Comparison of ENCODE assay signal across 8 cellular contexts in genomic region chr6:32413427-32414047, GRCh38. TPM values are rescaled to one million over a fixed set of nuclear protein-coding genes. Genes with fewer than 3 reads are reported as not detected.
DNase-seq lines count a peak whose midpoint lies in the region; ATAC-seq lines count a peak whose summit lies in the region.

No MANE protein-coding gene starts in this region.

- H3K4me3 Mint-ChIP-seq in activated T-cell treated with anti-CD3 and anti-CD28 coated beads, Interleukin-2, amount 50 U/mL, for 24 hours: no peak overlapping the region
- H3K4me3 Mint-ChIP-seq in natural killer cell treated with Interleukin-12 subunit alpha and Interleukin-12 subunit beta and Interleukin-15 and Interleukin-18, amount 100 ng/mL, for 72 hours: no peak overlapping the region
- peak overlapping the region; percentile 37 for H3K4me3 Mint-ChIP-seq in stimulated activated memory B cell treated with anti-CD40 and anti-IgM and Interleukin-4, amounts not matched to agents 10 μg/mL and 1 μg/mL and 100 μg/mL, for 72 hours

- H3K36me3 Mint-ChIP-seq in activated T-cell treated with anti-CD3 and anti-CD28 coated beads, Interleukin-2, amount 50 U/mL, for 24 hours (ENCODE audit: low read depth): no peaks in the 10 kb centered on the region
- no peaks in the 10 kb centered on the region for H3K36me3 Mint-ChIP-seq in natural killer cell treated with Interleukin-12 subunit alpha and Interleukin-12 subunit beta and Interleukin-15 and Interleukin-18, amount 100 ng/mL, for 72 hours
- no peaks in the 10 kb centered on the region for H3K36me3 Mint-ChIP-seq in stimulated activated memory B cell treated with anti-CD40 and anti-IgM and Interleukin-4, amounts not matched to agents 10 μg/mL and 1 μg/mL and 100 μg/mL, for 72 hours

- H3K27me3 Mint-ChIP-seq in activated T-cell treated with anti-CD3 and anti-CD28 coated beads, Interleukin-2, amount 50 U/mL, for 24 hours: peaks cover 58% of the 10 kb centered on the region
- H3K27me3 Mint-ChIP-seq in natural killer cell treated with Interleukin-12 subunit alpha and Interleukin-12 subunit beta and Interleukin-15 and Interleukin-18, amount 100 ng/mL, for 72 hours: peaks cover 30 to 50% of the 10 kb centered on the region in 2 donors
- H3K27me3 Mint-ChIP-seq in stimulated activated memory B cell treated with anti-CD40 and anti-IgM and Interleukin-4, amounts not matched to agents 10 μg/mL and 1 μg/mL and 100 μg/mL, for 72 hours: peaks cover 19% of the 10 kb centered on the region

- peak; percentile 84 to 89 for ATAC-seq in natural killer cell treated with Interleukin-12 subunit alpha and Interleukin-12 subunit beta and Interleukin-15 and Interleukin-18, amount 100 ng/mL, for 72 hours
- ATAC-seq in stimulated activated memory B cell treated with anti-CD40 and anti-IgM and Interleukin-4, amounts not matched to agents 10 μg/mL and 1 μg/mL and 100 μg/mL, for 72 hours: peak; percentile 93
- no peak for ATAC-seq in HG03342 (IDR thresholded peaks at IDR 0.05; ENCODE audit: unreplicated experiment)

- DNase-seq in DMS153 (lab: John Stamatoyannopoulos, UW) (peak; percentile 43), HUDEP-2 (lab: John Stamatoyannopoulos, UW; ENCODE audit: unreplicated experiment in 76 of 76) (peak in 67 of 76 experiments; percentile 14 to 84 (median 61)), OCI-M2 (lab: John Stamatoyannopoulos, UW; ENCODE audit: unreplicated experiment) (peak; percentile 38), fibroblast of gingiva (ENCODE audit: low read depth) (peak; percentile 60)
- DNase-seq in activated T-cell treated with anti-CD3 and anti-CD28 coated beads, Interleukin-2, amount 50 U/mL, for 24 hours: peak; percentile 89
- peak; percentile 81 for DNase-seq in natural killer cell treated with Interleukin-12 subunit alpha and Interleukin-12 subunit beta and Interleukin-15 and Interleukin-18, amount 100 ng/mL, for 72 hours (ENCODE audit: low spot score)

- H3K27ac Mint-ChIP-seq in activated T-cell treated with anti-CD3 and anti-CD28 coated beads, Interleukin-2, amount 50 U/mL, for 24 hours: no peak overlapping the region
- peak overlapping the region in 1 of 2 donors; percentile 12 for H3K27ac Mint-ChIP-seq in natural killer cell treated with Interleukin-12 subunit alpha and Interleukin-12 subunit beta and Interleukin-15 and Interleukin-18, amount 100 ng/mL, for 72 hours
- peak overlapping the region; percentile 5 for H3K27ac Mint-ChIP-seq in stimulated activated memory B cell treated with anti-CD40 and anti-IgM and Interleukin-4, amounts not matched to agents 10 μg/mL and 1 μg/mL and 100 μg/mL, for 72 hours

- no peaks in the 10 kb centered on the region for H3K9me3 Mint-ChIP-seq in activated T-cell treated with anti-CD3 and anti-CD28 coated beads, Interleukin-2, amount 50 U/mL, for 24 hours
- no peaks in the 10 kb centered on the region for H3K9me3 Mint-ChIP-seq in natural killer cell treated with Interleukin-12 subunit alpha and Interleukin-12 subunit beta and Interleukin-15 and Interleukin-18, amount 100 ng/mL, for 72 hours
- H3K9me3 Mint-ChIP-seq in stimulated activated memory B cell treated with anti-CD40 and anti-IgM and Interleukin-4, amounts not matched to agents 10 μg/mL and 1 μg/mL and 100 μg/mL, for 72 hours: no peaks in the 10 kb centered on the region

- peaks cover 10% of the 10 kb centered on the region for H3K4me1 Mint-ChIP-seq in activated T-cell treated with anti-CD3 and anti-CD28 coated beads, Interleukin-2, amount 50 U/mL, for 24 hours (ENCODE audit: low read depth)
- H3K4me1 Mint-ChIP-seq in natural killer cell treated with Interleukin-12 subunit alpha and Interleukin-12 subunit beta and Interleukin-15 and Interleukin-18, amount 100 ng/mL, for 72 hours (ENCODE audit: low read depth in 2 of 2): peaks cover 7 to 15% of the 10 kb centered on the region in 2 donors
- peaks cover 20% of the 10 kb centered on the region for H3K4me1 Mint-ChIP-seq in stimulated activated memory B cell treated with anti-CD40 and anti-IgM and Interleukin-4, amounts not matched to agents 10 μg/mL and 1 μg/mL and 100 μg/mL, for 72 hours

RNA-seq across cellular contexts. Expression of gene BTNL2, which starts 6.6 kb away (rescaled TPM):
- not detected for total RNA-seq in natural killer cell treated with Interleukin-12 subunit alpha and Interleukin-12 subunit beta and Interleukin-15 and Interleukin-18, amount 100 ng/mL, for 72 hours

RNA-seq across cellular contexts. Expression of gene HLA-DRA, which starts 26.1 kb away (rescaled TPM):
- total RNA-seq in natural killer cell treated with Interleukin-12 subunit alpha and Interleukin-12 subunit beta and Interleukin-15 and Interleukin-18, amount 100 ng/mL, for 72 hours: 100 to 1,000 TPM in 1 of 2 donors, 10 to 100 TPM in 1; 28.4 to 184 TPM

RNA-seq across cellular contexts. Expression of gene TSBP1, which starts 41.8 kb away (rescaled TPM):
- total RNA-seq in natural killer cell treated with Interleukin-12 subunit alpha and Interleukin-12 subunit beta and Interleukin-15 and Interleukin-18, amount 100 ng/mL, for 72 hours: not detected

Comparison
In these comparisons a context has a peak if more than half of its experiments do, and no peak if none do; other contexts are left out.
1. DNase-seq: peak in every context shown above with its lines; median percentile 89 in activated T-cell treated with anti-CD3 and anti-CD28 coated beads, Interleukin-2, amount 50 U/mL, for 24 hours; 81 in natural killer cell treated with Interleukin-12 subunit alpha and Interleukin-12 subunit beta and Interleukin-15 and Interleukin-18, amount 100 ng/mL, for 72 hours; 61 in HUDEP-2; 60 in fibroblast of gingiva; 43 in DMS153; 38 in OCI-M2.